Comparison of ENCODE assay signal across 24 cellular contexts in the genomic region with DNA sequence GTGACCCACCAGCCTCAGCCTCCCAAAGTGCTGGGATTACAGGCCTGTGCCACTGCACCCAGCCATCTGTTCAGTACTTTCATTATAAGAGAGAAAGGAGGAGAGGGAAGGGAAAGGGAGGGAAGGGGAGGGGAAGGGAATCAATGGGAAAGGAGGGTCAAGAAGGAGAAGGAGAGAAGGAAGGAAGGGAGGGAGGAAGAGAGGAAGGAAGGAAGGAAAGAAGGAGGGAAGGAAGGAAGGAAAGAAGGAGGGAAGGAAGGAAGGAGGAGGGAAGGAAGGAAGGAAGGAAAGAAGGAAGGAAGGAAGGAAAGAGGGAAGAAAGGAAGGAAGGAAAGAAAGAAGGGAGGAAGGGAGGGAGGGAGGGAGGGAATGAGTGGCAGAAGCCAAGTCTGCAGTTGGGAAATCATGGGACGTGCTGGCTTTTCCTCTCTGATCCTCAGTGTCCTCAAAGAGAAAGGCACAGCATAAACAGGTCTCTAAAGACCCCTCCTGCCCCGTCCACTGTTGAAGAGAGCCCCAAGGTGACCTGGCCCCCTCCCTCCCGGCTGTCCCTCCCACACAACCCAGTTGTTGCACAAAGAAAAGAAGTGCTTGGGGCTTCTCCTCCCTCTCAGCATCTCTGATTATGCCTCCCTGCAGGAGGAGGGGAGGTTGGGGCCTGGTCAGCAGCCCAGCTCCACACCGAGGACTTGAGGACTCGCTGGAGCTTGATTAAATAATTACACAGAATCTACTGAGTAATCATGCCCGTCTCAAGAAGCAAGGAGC.
"Had no signal": no experiment of that assay in that cellular context is flagged by ENCODE, and none has a peak within 500 bp of the region (broad histone marks: within the 10 kb centered on the region; RNA-seq: fewer than 3 reads in every experiment).

No MANE protein-coding gene starts in this region.

- H3K27ac Mint-ChIP-seq: activated naive CD8-positive, alpha-beta T cell; stimulated activated naive CD8-positive, alpha-beta T cell treated with anti-CD3 and anti-CD28 coated beads, Interleukin-15, Interleukin-2, amounts not matched to agents 100 ng/mL and 50 ng/mL, for 24 hours; WTC11 had no signal

- H3K4me3 ChIP-seq: coronary artery, esophagus squamous epithelium, left lung, prostate gland, smooth muscle cell, testis had no signal

- DNase-seq: activated CD4-positive, alpha-beta T cell treated with anti-CD3 and anti-CD28 coated beads for 4 hours; activated effector memory CD4-positive, alpha-beta T cell treated with anti-CD3 and anti-CD28 coated beads, Interleukin-2, amount 50 U/mL, for 16 hours; activated T-cell treated with anti-CD3 and anti-CD28 coated beads, Interleukin-2, amount 50 U/mL, for 48 hours; central memory CD4-positive, alpha-beta T cell; effector CD4-positive, alpha-beta T cell; esophagus squamous epithelium; hippocampal formation; kidney; left lung; mammary epithelial cell; naive thymus-derived CD8-positive, alpha-beta T cell; nucleus accumbens; right cardiac atrium; stimulated activated CD4-positive, alpha-beta T cell treated with anti-CD3 and anti-CD28 coated beads, Interleukin-4, amount 100 ng/mL, for 4 hours; stimulated activated CD8-positive, alpha-beta memory T cell treated with anti-CD3 and anti-CD28 coated beads, Interleukin-4, amount 100 ng/mL, for 48 hours; T-helper 2 cell; testis had no signal

- H3K27ac ChIP-seq: esophagus squamous epithelium, left lung, prostate gland, testis had no signal

- H3K27me3 ChIP-seq: esophagus squamous epithelium, left lung, testis had no signal

- FAIRE-seq: kidney had no signal

- H3K9me3 ChIP-seq: esophagus squamous epithelium, left lung, prostate gland, testis had no signal

- H3K27me3 Mint-ChIP-seq: activated naive CD8-positive, alpha-beta T cell; stimulated activated naive CD8-positive, alpha-beta T cell treated with anti-CD3 and anti-CD28 coated beads, Interleukin-15, Interleukin-2, amounts not matched to agents 100 ng/mL and 50 ng/mL, for 24 hours had no signal

- H3K9me3 Mint-ChIP-seq: naive thymus-derived CD8-positive, alpha-beta T cell; stimulated activated naive CD8-positive, alpha-beta T cell treated with anti-CD3 and anti-CD28 coated beads, Interleukin-15, Interleukin-2, amounts not matched to agents 100 ng/mL and 50 ng/mL, for 24 hours had no signal

- H3K4me3 Mint-ChIP-seq: activated naive CD8-positive, alpha-beta T cell; brain; naive thymus-derived CD8-positive, alpha-beta T cell; stimulated activated naive CD8-positive, alpha-beta T cell treated with anti-CD3 and anti-CD28 coated beads, Interleukin-15, Interleukin-2, amounts not matched to agents 100 ng/mL and 50 ng/mL, for 24 hours; WTC11 had no signal

- H3K36me3 Mint-ChIP-seq: activated naive CD8-positive, alpha-beta T cell; brain; naive thymus-derived CD8-positive, alpha-beta T cell; WTC11 had no signal

- H3K4me2 ChIP-seq: smooth muscle cell had no signal

- H3K36me3 ChIP-seq: esophagus squamous epithelium, left lung, prostate gland had no signal

- ATAC-seq: left lung; naive thymus-derived CD8-positive, alpha-beta T cell; WTC11 had no signal

- H3K4me1 ChIP-seq: prostate gland had no signal
